In the genomic region with DNA sequence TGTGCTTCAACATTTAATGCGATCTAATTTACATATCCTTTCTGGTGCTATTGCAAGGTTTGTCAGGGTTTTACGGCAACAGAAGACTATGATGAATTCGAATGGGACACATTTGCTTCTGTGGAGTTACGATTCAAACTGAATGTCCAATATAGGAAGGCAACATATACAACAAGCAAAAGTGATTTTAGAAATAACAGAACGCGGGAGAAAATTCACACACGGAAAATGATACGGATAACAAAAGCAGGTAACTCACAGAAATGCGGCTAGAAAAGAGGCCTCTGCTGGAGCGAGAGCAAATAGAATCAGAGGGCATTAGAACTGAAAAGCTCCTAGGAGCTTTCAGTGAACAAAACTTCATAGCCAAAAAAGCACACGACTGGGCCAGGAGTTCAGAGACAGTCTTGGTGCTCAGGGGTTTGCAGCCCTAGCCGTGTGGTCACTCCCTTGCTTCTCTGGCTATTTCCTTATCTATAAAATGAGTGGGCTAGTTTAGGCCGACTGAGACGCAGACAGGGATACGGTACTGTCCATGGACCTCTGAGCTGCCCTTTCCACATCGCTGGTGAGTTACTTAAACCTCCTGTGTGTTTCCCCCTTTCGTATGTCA, we compare ENCODE assay signal across 8 cellular contexts. TPM values are rescaled to one million over a fixed set of nuclear protein-coding genes. Genes with fewer than 3 reads are reported as not detected.
A peak's percentile ranks its signal among the peaks of the same experiment; 100 is the strongest.
DNase-seq lines count a peak whose midpoint lies in the region; ATAC-seq and TF ChIP-seq lines count a peak whose summit lies in the region.

No MANE protein-coding gene starts in this region.

- H3F3A ChIP-seq in GM23338 (replicated peaks; ENCODE audit: low read depth), result no peaks in the 10 kb centered on the region

- H3K9me3 Mint-ChIP-seq in T-helper 1 cell treated with Interleukin-12 subunit alpha and Interleukin-12 subunit beta and Interleukin-4 antibody, amounts not matched to agents 30 μg/mL and 1 μg/mL, for 36 hours, result no peaks in the 10 kb centered on the region
- no peaks in the 10 kb centered on the region; the same call in 2 of the 3 replicates for H3K9me3 Mint-ChIP-seq in GM23338
- H3K9me3 Mint-ChIP-seq in activated naive CD8-positive, alpha-beta T cell treated with anti-CD3 and anti-CD28 coated beads, Interleukin-2, amount 10 ng/mL, durations not matched to agents 7 days and 5 days, result no peaks in the 10 kb centered on the region
- no peaks in the 10 kb centered on the region for H3K9me3 Mint-ChIP-seq in stimulated activated naive B cell treated with anti-CD40 and anti-IgM and Interleukin-4, amounts not matched to agents 10 μg/mL and 1 μg/mL and 100 μg/mL, for 72 hours

- TF ChIP-seq CTCF in GM23338 (conservative IDR thresholded peaks at IDR 0.05; ENCODE audit: low read depth in 2 of 2), result no peak

- peak overlapping the region; percentile 94 for H3K27ac Mint-ChIP-seq in T-helper 1 cell treated with Interleukin-12 subunit alpha and Interleukin-12 subunit beta and Interleukin-4 antibody, amounts not matched to agents 30 μg/mL and 1 μg/mL, for 36 hours
- peak overlapping the region; percentile 98 for H3K27ac Mint-ChIP-seq in GM23338
- H3K27ac Mint-ChIP-seq in activated naive CD8-positive, alpha-beta T cell treated with anti-CD3 and anti-CD28 coated beads, Interleukin-2, amount 10 ng/mL, durations not matched to agents 7 days and 5 days, result peak overlapping the region; percentile 98
- H3K27ac Mint-ChIP-seq in stimulated activated naive B cell treated with anti-CD40 and anti-IgM and Interleukin-4, amounts not matched to agents 10 μg/mL and 1 μg/mL and 100 μg/mL, for 72 hours, result peak overlapping the region; percentile 99

- no peaks in the 10 kb centered on the region; the same call in 1 of the 2 replicates for H3K36me3 ChIP-seq in GM23338 (ENCODE audit: insufficient read depth)

- no peaks in the 10 kb centered on the region for H3K27me3 ChIP-seq in GM23338 (ENCODE audit: insufficient read depth)

- peak overlapping the region; percentile 83 for H2AFZ ChIP-seq in GM23338

- H4K20me1 ChIP-seq in GM23338 (replicated peaks; ENCODE audit: insufficient read depth), result no peaks in the 10 kb centered on the region

- H3K4me1 ChIP-seq in GM23338 (ENCODE audit: insufficient read depth), result 0 out of 2 replicates have a peak, but pooled peaks cover under 1% of the 10 kb centered on the region

- ATAC-seq in GM23338, result peak; percentile 46
- ATAC-seq in activated naive CD8-positive, alpha-beta T cell treated with anti-CD3 and anti-CD28 coated beads, Interleukin-2, amount 10 ng/mL, durations not matched to agents 7 days and 5 days (ENCODE audit: low read depth), result peak; percentile 31
- ATAC-seq in stimulated activated naive B cell treated with anti-CD40 and anti-IgM and Interleukin-4, amounts not matched to agents 10 μg/mL and 1 μg/mL and 100 μg/mL, for 72 hours (replicated peaks), result peak; percentile 29 to 33

- no peaks in the 10 kb centered on the region for H3K9me2 ChIP-seq in GM23338 (ENCODE audit: insufficient read depth)

- peaks cover 23% of the 10 kb centered on the region for H3K4me1 Mint-ChIP-seq in T-helper 1 cell treated with Interleukin-12 subunit alpha and Interleukin-12 subunit beta and Interleukin-4 antibody, amounts not matched to agents 30 μg/mL and 1 μg/mL, for 36 hours (ENCODE audit: low read depth)
- peaks cover 19% of the 10 kb centered on the region for H3K4me1 Mint-ChIP-seq in GM23338
- peaks cover 22% of the 10 kb centered on the region for H3K4me1 Mint-ChIP-seq in activated naive CD8-positive, alpha-beta T cell treated with anti-CD3 and anti-CD28 coated beads, Interleukin-2, amount 10 ng/mL, durations not matched to agents 7 days and 5 days
- H3K4me1 Mint-ChIP-seq in stimulated activated naive B cell treated with anti-CD40 and anti-IgM and Interleukin-4, amounts not matched to agents 10 μg/mL and 1 μg/mL and 100 μg/mL, for 72 hours, result peaks cover 21% of the 10 kb centered on the region in 2 donors

- peaks cover 33% of the 10 kb centered on the region for H3K79me2 ChIP-seq in GM23338 (replicated peaks; ENCODE audit: insufficient read depth)

- peaks cover 11% of the 10 kb centered on the region for H3K27me3 Mint-ChIP-seq in T-helper 1 cell treated with Interleukin-12 subunit alpha and Interleukin-12 subunit beta and Interleukin-4 antibody, amounts not matched to agents 30 μg/mL and 1 μg/mL, for 36 hours (ENCODE audit: low read depth)
- peaks cover 7% of the 10 kb centered on the region for H3K27me3 Mint-ChIP-seq in GM23338 (ENCODE audit: insufficient read depth, low read depth, poor library complexity)
- peaks cover 6% of the 10 kb centered on the region for H3K27me3 Mint-ChIP-seq in activated naive CD8-positive, alpha-beta T cell treated with anti-CD3 and anti-CD28 coated beads, Interleukin-2, amount 10 ng/mL, durations not matched to agents 7 days and 5 days
- peaks cover 0 to 4% of the 10 kb centered on the region in 2 donors for H3K27me3 Mint-ChIP-seq in stimulated activated naive B cell treated with anti-CD40 and anti-IgM and Interleukin-4, amounts not matched to agents 10 μg/mL and 1 μg/mL and 100 μg/mL, for 72 hours

- H3K4me3 ChIP-seq in GM23338 (peak overlapping the region; percentile 93), iPS-11a (ENCODE audit: low read depth, low read length) (peak overlapping the region; percentile 96)

- peak overlapping the region; percentile 90 for H3K4me3 Mint-ChIP-seq in T-helper 1 cell treated with Interleukin-12 subunit alpha and Interleukin-12 subunit beta and Interleukin-4 antibody, amounts not matched to agents 30 μg/mL and 1 μg/mL, for 36 hours
- H3K4me3 Mint-ChIP-seq in GM23338, result peak overlapping the region; percentile 94
- peak overlapping the region; percentile 92 for H3K4me3 Mint-ChIP-seq in activated naive CD8-positive, alpha-beta T cell treated with anti-CD3 and anti-CD28 coated beads, Interleukin-2, amount 10 ng/mL, durations not matched to agents 7 days and 5 days
- peak overlapping the region; percentile 96 to 97 for H3K4me3 Mint-ChIP-seq in stimulated activated naive B cell treated with anti-CD40 and anti-IgM and Interleukin-4, amounts not matched to agents 10 μg/mL and 1 μg/mL and 100 μg/mL, for 72 hours

- DNase-seq in T-helper 1 cell (no peak), GM23338 (ENCODE audit: low spot score) (no peak), Kasumi-1 (lab: John Stamatoyannopoulos, UW) (peak; percentile 73 to 84), HT-29 (ENCODE audit: low spot score) (no peak)
- no peak for DNase-seq in activated naive CD8-positive, alpha-beta T cell treated with anti-CD3 and anti-CD28 coated beads, Interleukin-2, amount 10 ng/mL, durations not matched to agents 7 days and 5 days
- no peak for DNase-seq in stimulated activated naive B cell treated with anti-CD40 and anti-IgM and Interleukin-4, amounts not matched to agents 10 μg/mL and 1 μg/mL and 100 μg/mL, for 72 hours

- peaks cover 6% of the 10 kb centered on the region for H3K36me3 Mint-ChIP-seq in T-helper 1 cell treated with Interleukin-12 subunit alpha and Interleukin-12 subunit beta and Interleukin-4 antibody, amounts not matched to agents 30 μg/mL and 1 μg/mL, for 36 hours (ENCODE audit: low read depth)
- H3K36me3 Mint-ChIP-seq in GM23338 (ENCODE audit: low read depth), result no peaks in the 10 kb centered on the region; the same call in 2 of the 3 replicates
- H3K36me3 Mint-ChIP-seq in activated naive CD8-positive, alpha-beta T cell treated with anti-CD3 and anti-CD28 coated beads, Interleukin-2, amount 10 ng/mL, durations not matched to agents 7 days and 5 days, result peaks cover 3% of the 10 kb centered on the region
- H3K36me3 Mint-ChIP-seq in stimulated activated naive B cell treated with anti-CD40 and anti-IgM and Interleukin-4, amounts not matched to agents 10 μg/mL and 1 μg/mL and 100 μg/mL, for 72 hours, result peaks cover 0 to 5% of the 10 kb centered on the region in 2 donors

- H3K4me2 ChIP-seq in GM23338, result peak overlapping the region; percentile 85

- POLR2A ChIA-PET in activated naive CD8-positive, alpha-beta T cell treated with anti-CD3 and anti-CD28 coated beads, Interleukin-2, amount 10 ng/mL, durations not matched to agents 7 days and 5 days (lab: Charles Lee), result interaction anchor here (0.5 to 2.7 kb wide), 6 partner anchors 77 to 233 kb away, joined by 3 to 29 read pairs (median 3); a partner anchor contains a TSS

- peak overlapping the region; percentile 97 for H3K27ac ChIP-seq in GM23338 (ENCODE audit: low read depth)

TF ChIP-seq in GM23338, 12 proteins besides CTCF, POLR2A, EP300 and RAD21 (continues in another document):
- no peak for TF ChIP-seq ZNF331 (CRISPR knock-in tag; IDR thresholded peaks at IDR 0.05; ENCODE audit: low read depth)
- TF ChIP-seq, protein P1, sequence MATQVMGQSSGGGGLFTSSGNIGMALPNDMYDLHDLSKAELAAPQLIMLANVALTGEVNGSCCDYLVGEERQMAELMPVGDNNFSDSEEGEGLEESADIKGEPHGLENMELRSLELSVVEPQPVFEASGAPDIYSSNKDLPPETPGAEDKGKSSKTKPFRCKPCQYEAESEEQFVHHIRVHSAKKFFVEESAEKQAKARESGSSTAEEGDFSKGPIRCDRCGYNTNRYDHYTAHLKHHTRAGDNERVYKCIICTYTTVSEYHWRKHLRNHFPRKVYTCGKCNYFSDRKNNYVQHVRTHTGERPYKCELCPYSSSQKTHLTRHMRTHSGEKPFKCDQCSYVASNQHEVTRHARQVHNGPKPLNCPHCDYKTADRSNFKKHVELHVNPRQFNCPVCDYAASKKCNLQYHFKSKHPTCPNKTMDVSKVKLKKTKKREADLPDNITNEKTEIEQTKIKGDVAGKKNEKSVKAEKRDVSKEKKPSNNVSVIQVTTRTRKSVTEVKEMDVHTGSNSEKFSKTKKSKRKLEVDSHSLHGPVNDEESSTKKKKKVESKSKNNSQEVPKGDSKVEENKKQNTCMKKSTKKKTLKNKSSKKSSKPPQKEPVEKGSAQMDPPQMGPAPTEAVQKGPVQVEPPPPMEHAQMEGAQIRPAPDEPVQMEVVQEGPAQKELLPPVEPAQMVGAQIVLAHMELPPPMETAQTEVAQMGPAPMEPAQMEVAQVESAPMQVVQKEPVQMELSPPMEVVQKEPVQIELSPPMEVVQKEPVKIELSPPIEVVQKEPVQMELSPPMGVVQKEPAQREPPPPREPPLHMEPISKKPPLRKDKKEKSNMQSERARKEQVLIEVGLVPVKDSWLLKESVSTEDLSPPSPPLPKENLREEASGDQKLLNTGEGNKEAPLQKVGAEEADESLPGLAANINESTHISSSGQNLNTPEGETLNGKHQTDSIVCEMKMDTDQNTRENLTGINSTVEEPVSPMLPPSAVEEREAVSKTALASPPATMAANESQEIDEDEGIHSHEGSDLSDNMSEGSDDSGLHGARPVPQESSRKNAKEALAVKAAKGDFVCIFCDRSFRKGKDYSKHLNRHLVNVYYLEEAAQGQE (IDR thresholded peaks at IDR 0.05; ENCODE audit: unreplicated experiment), result no peak
- no peak for TF ChIP-seq EZH2 (IDR thresholded peaks at IDR 0.05; ENCODE audit: low read depth, unreplicated experiment)
- TF ChIP-seq JUNB (IDR thresholded peaks at IDR 0.05; ENCODE audit: unreplicated experiment), result no peak
- TF ChIP-seq POLR2AphosphoS5 (IDR thresholded peaks at IDR 0.05; ENCODE audit: low read depth), result no peak

RNA-seq across cellular contexts. Expression of a gene that starts 0.6 kb away (rescaled TPM):
- 53.1 and 56.5 TPM in 2 replicates for total RNA-seq in GM23338 (2014; rRNA removed; shearing (Covaris generic))
- polyA plus RNA-seq in GM23338 (2016; fragmentation: Nextera tagmentation; extraction: Ambion mirVana), result 62.0 and 87.9 TPM in 2 replicates
- total RNA-seq in activated naive CD8-positive, alpha-beta T cell treated with anti-CD3 and anti-CD28 coated beads, Interleukin-2, amount 10 ng/mL, durations not matched to agents 7 days and 5 days, result 10 to 100 TPM; 71.8 to 81.2 TPM
- total RNA-seq in HT-29 (2014; rRNA removed; shearing (Covaris generic)), result 33.0 and 33.8 TPM in 2 replicates

Comparison
In these comparisons a context has a peak if more than half of its experiments do, and no peak if none do; other contexts are left out.
1. DNase-seq: peak in Kasumi-1 (2 of 2); none in T-helper 1 cell (0 of 5), GM23338 (single experiment), activated naive CD8-positive, alpha-beta T cell treated with anti-CD3 and anti-CD28 coated beads, Interleukin-2, amount 10 ng/mL, durations not matched to agents 7 days and 5 days (single experiment), stimulated activated naive B cell treated with anti-CD40 and anti-IgM and Interleukin-4, amounts not matched to agents 10 μg/mL and 1 μg/mL and 100 μg/mL, for 72 hours (single experiment) and HT-29 (single experiment).
2. Peak in every context shown above with its lines, with median percentiles within 50 percentile points of each other: H3K27ac Mint-ChIP-seq, H3K4me3 Mint-ChIP-seq and ATAC-seq.